15 cellular contexts compared by ENCODE assay signal in genomic region chr2:101735166-101735533, GRCh38. TPM values are rescaled to one million over a fixed set of nuclear protein-coding genes. Genes with fewer than 3 reads are reported as not detected.
DNase-seq lines count a peak whose midpoint lies in the region; ATAC-seq and TF ChIP-seq lines count a peak whose summit lies in the region.
"Had no signal": no experiment of that assay in that cellular context is flagged by ENCODE, and none has a peak within 500 bp of the region (broad histone marks: within the 10 kb centered on the region; RNA-seq: fewer than 3 reads in every experiment).

No MANE protein-coding gene starts in this region.

- H3K27ac Mint-ChIP-seq in CD4-positive, CD25-positive, alpha-beta regulatory T cell: peak overlapping the region; percentile 66 to 90 (median 72)
- H3K27ac Mint-ChIP-seq in GM23338: 0 out of 2 replicates have a peak overlapping the region, but pooled peaks have one; percentile 1
- H3K27ac Mint-ChIP-seq in neural progenitor cell: no peak overlapping the region

- no peak for TF ChIP-seq POLR2A in breast epithelium (IDR thresholded peaks at IDR 0.05)

- no peak for ATAC-seq in CD4-positive, CD25-positive, alpha-beta regulatory T cell (ENCODE audit: low read depth in 2 of 2)
- ATAC-seq in GM23338 (no peak), sciatic nerve (no peak)
- ATAC-seq: activated T-cell treated with anti-CD3 and anti-CD28 coated beads, Interleukin-2, amount 50 U/mL, for 72 hours had no signal

- H3K9me3 Mint-ChIP-seq in CD4-positive, CD25-positive, alpha-beta regulatory T cell: no peaks in the 10 kb centered on the region
- H3K9me3 Mint-ChIP-seq in GM23338 (no peaks in the 10 kb centered on the region), neural progenitor cell (peaks cover 7% of the 10 kb centered on the region)
- H3K9me3 Mint-ChIP-seq: activated T-cell treated with anti-CD3 and anti-CD28 coated beads, Interleukin-2, amount 50 U/mL, for 72 hours had no signal

- DNase-seq in CD4-positive, CD25-positive, alpha-beta regulatory T cell: no peak
- no peak for DNase-seq in GM23338 (ENCODE audit: low spot score)
- DNase-seq in breast epithelium (ENCODE audit: low spot score in 2 of 2): no peak
- DNase-seq in neural progenitor cell (ENCODE audit: low spot score): no peak
- DNase-seq in cerebellum (ENCODE audit: low spot score): no peak
- no peak for DNase-seq in sciatic nerve (ENCODE audit: low spot score)
- no peak for DNase-seq in NOMO-1 (lab: John Stamatoyannopoulos, UW; ENCODE audit: unreplicated experiment in 2 of 2)
- DNase-seq: activated CD4-positive, alpha-beta T cell treated with anti-CD3 and anti-CD28 coated beads, Interleukin-2, amount 50 U/mL, for 48 hours; activated T-cell treated with anti-CD3 and anti-CD28 coated beads, Interleukin-2, amount 50 U/mL, for 72 hours; dermis blood vessel endothelial cell; esophagus squamous epithelium had no signal

- H3K36me3 ChIP-seq in CD4-positive, CD25-positive, alpha-beta regulatory T cell (ENCODE audit: control insufficient read depth, insufficient read depth, low read length): no peaks in the 10 kb centered on the region
- no peaks in the 10 kb centered on the region for H3K36me3 ChIP-seq in GM23338 (ENCODE audit: insufficient read depth)
- no peaks in the 10 kb centered on the region for H3K36me3 ChIP-seq in breast epithelium
- no peaks in the 10 kb centered on the region for H3K36me3 ChIP-seq in neural progenitor cell
- H3K36me3 ChIP-seq: esophagus squamous epithelium, prostate gland, suprapubic skin had no signal

- TF ChIP-seq CTCF in GM23338 (conservative IDR thresholded peaks at IDR 0.05; ENCODE audit: low read depth in 2 of 2) (no peak), breast epithelium (IDR thresholded peaks at IDR 0.05) (no peak), neural progenitor cell (IDR thresholded peaks at IDR 0.05) (no peak)

- H3K4me1 ChIP-seq in CD4-positive, CD25-positive, alpha-beta regulatory T cell (ENCODE audit: control insufficient read depth, insufficient read depth, low read length, poor library complexity, severe bottlenecking): peaks cover 76% of the 10 kb centered on the region
- H3K4me1 ChIP-seq in GM23338 (ENCODE audit: insufficient read depth) (peaks cover 48% of the 10 kb centered on the region), breast epithelium (peaks cover 0 to 9% of the 10 kb centered on the region in 2 donors), neural progenitor cell (peaks cover 17% of the 10 kb centered on the region)
- H3K4me1 ChIP-seq: prostate gland had no signal

- no peaks in the 10 kb centered on the region for H3K9me2 ChIP-seq in GM23338 (ENCODE audit: insufficient read depth)

- no peaks in the 10 kb centered on the region for H3K27me3 Mint-ChIP-seq in CD4-positive, CD25-positive, alpha-beta regulatory T cell
- peaks cover 6% of the 10 kb centered on the region for H3K27me3 Mint-ChIP-seq in GM23338 (ENCODE audit: insufficient read depth, low read depth, poor library complexity)
- H3K27me3 Mint-ChIP-seq in neural progenitor cell (ENCODE audit: insufficient read depth, low read depth): no peaks in the 10 kb centered on the region

- peak overlapping the region in 3 of 4 donors; percentile 44 to 71 (median 45) for H3K4me3 Mint-ChIP-seq in CD4-positive, CD25-positive, alpha-beta regulatory T cell
- H3K4me3 Mint-ChIP-seq in GM23338 (no peak overlapping the region), neural progenitor cell (no peak overlapping the region)

- H3K79me2 ChIP-seq in GM23338 (replicated peaks; ENCODE audit: insufficient read depth): peaks cover 98% of the 10 kb centered on the region
- H3K79me2 ChIP-seq in neural progenitor cell (ENCODE audit: low read depth): peaks cover 99% of the 10 kb centered on the region

- peaks cover 54% of the 10 kb centered on the region for H4K20me1 ChIP-seq in GM23338 (replicated peaks; ENCODE audit: insufficient read depth)
- H4K20me1 ChIP-seq in neural progenitor cell (ENCODE audit: low read depth): peaks cover 98% of the 10 kb centered on the region

- peaks cover 3% of the 10 kb centered on the region for H3K36me3 Mint-ChIP-seq in CD4-positive, CD25-positive, alpha-beta regulatory T cell
- H3K36me3 Mint-ChIP-seq in GM23338 (ENCODE audit: low read depth) (no peaks in the 10 kb centered on the region; the same call in 2 of the 3 replicates), neural progenitor cell (peaks cover 5% of the 10 kb centered on the region)

- H3K4me2 ChIP-seq in GM23338 (peak overlapping the region; percentile 38; the same call in 1 of the 2 replicates), neural progenitor cell (peak overlapping the region; percentile 11)
- H3K4me2 ChIP-seq: BLaER1 had no signal

- no peak overlapping the region for H2AFZ ChIP-seq in GM23338
- no peak overlapping the region for H2AFZ ChIP-seq in neural progenitor cell (replicated peaks)

- peaks cover 36 to 87% (median 68%) of the 10 kb centered on the region in 4 donors for H3K4me1 Mint-ChIP-seq in CD4-positive, CD25-positive, alpha-beta regulatory T cell
- H3K4me1 Mint-ChIP-seq in GM23338 (peaks cover 67% of the 10 kb centered on the region), neural progenitor cell (peaks cover 45% of the 10 kb centered on the region)

- no peaks in the 10 kb centered on the region for H3K9me3 ChIP-seq in CD4-positive, CD25-positive, alpha-beta regulatory T cell (ENCODE audit: control insufficient read depth in 2 of 2, low read length in 2 of 2)
- H3K9me3 ChIP-seq in breast epithelium (no peaks in the 10 kb centered on the region), neural progenitor cell (ENCODE audit: low read depth) (no peaks in the 10 kb centered on the region)
- H3K9me3 ChIP-seq: esophagus squamous epithelium, prostate gland, suprapubic skin had no signal

- H3K27me3 ChIP-seq in CD4-positive, CD25-positive, alpha-beta regulatory T cell (ENCODE audit: control insufficient read depth, insufficient read depth, low read length): no peaks in the 10 kb centered on the region
- H3K27me3 ChIP-seq in GM23338 (ENCODE audit: insufficient read depth) (no peaks in the 10 kb centered on the region), breast epithelium (no peaks in the 10 kb centered on the region), neural progenitor cell (no peaks in the 10 kb centered on the region)
- H3K27me3 ChIP-seq: BLaER1, esophagus squamous epithelium, suprapubic skin had no signal

- H3K9ac ChIP-seq in neural progenitor cell: no peak overlapping the region
- H3K9ac ChIP-seq: BLaER1 had no signal

- intact Hi-C loops in breast epithelium (cut with DNase I; ENCODE audit: low total_unique reads): no loop called here
- intact Hi-C loops in sciatic nerve (cut with DNase I): no loop called here

- H3K4me3 ChIP-seq in CD4-positive, CD25-positive, alpha-beta regulatory T cell (ENCODE audit: low read depth, low read length): no peak overlapping the region
- H3K4me3 ChIP-seq in GM23338 (no peak overlapping the region), breast epithelium (no peak overlapping the region), neural progenitor cell (no peak overlapping the region)
- H3K4me3 ChIP-seq: BLaER1, esophagus squamous epithelium, prostate gland, SK-N-MC, suprapubic skin had no signal

- H3K27ac ChIP-seq in CD4-positive, CD25-positive, alpha-beta regulatory T cell (ENCODE audit: insufficient read depth, low read length, poor library complexity, severe bottlenecking): peak overlapping the region; percentile 16
- H3K27ac ChIP-seq in GM23338 (ENCODE audit: low read depth) (no peak overlapping the region), breast epithelium (peak overlapping the region; percentile 21), neural progenitor cell (no peak overlapping the region)
- H3K27ac ChIP-seq: BLaER1, prostate gland, SK-N-MC, suprapubic skin had no signal

- H3F3A ChIP-seq in GM23338 (replicated peaks; ENCODE audit: low read depth): no peaks in the 10 kb centered on the region
- H3F3A ChIP-seq in neural progenitor cell (ENCODE audit: low read depth): no peaks in the 10 kb centered on the region

TF ChIP-seq in GM23338, 12 proteins besides CTCF, POLR2A, EP300 and RAD21 (continues in another document):
- TF ChIP-seq ZNF114 (CRISPR knock-in tag; IDR thresholded peaks at IDR 0.05) (no peak), ZNF331 (CRISPR knock-in tag; IDR thresholded peaks at IDR 0.05; ENCODE audit: low read depth) (no peak), NANOG (IDR thresholded peaks at IDR 0.05; ENCODE audit: borderline replicate concordance) (no peak), ETS1 (IDR thresholded peaks at IDR 0.05) (no peak), JUNB (IDR thresholded peaks at IDR 0.05; ENCODE audit: unreplicated experiment) (no peak)

RNA-seq across cellular contexts. Expression of gene MAP4K4, which starts 37.6 kb away (rescaled TPM):
- total RNA-seq in CD4-positive, CD25-positive, alpha-beta regulatory T cell: 179 TPM
- polyA plus RNA-seq in CD4-positive, CD25-positive, alpha-beta regulatory T cell: 10 to 100 TPM in 2 of 4 donors, 1 to 10 TPM in 2; 6.7 to 22.3 (median 11.4) TPM
- 77.2 and 99.2 TPM in 2 replicates for total RNA-seq in GM23338 (2014; rRNA removed; shearing (Covaris generic))
- polyA plus RNA-seq in GM23338 (2016; fragmentation: Nextera tagmentation; extraction: Ambion mirVana): 32.2 and 34.6 TPM in 2 replicates
- total RNA-seq in breast epithelium (10 to 100 TPM; 62.1 to 89.1 (median 74.7) TPM), neural progenitor cell (ENCODE audit: low replicate concordance) (91.9 and 99.2 TPM in 2 replicates), cerebellum (190 TPM), sciatic nerve (140 TPM)

Comparison
In these comparisons a context has a peak if more than half of its experiments do, and no peak if none do; other contexts are left out.
1. H3K27ac ChIP-seq: peak in CD4-positive, CD25-positive, alpha-beta regulatory T cell (single experiment) and breast epithelium (2 of 2); none in GM23338 (single experiment) and neural progenitor cell (single experiment).
2. H3K4me3 Mint-ChIP-seq: peak in CD4-positive, CD25-positive, alpha-beta regulatory T cell (3 of 4); none in GM23338 (single experiment) and neural progenitor cell (single experiment).